3 cellular contexts compared by ENCODE assay signal in the genomic region with DNA sequence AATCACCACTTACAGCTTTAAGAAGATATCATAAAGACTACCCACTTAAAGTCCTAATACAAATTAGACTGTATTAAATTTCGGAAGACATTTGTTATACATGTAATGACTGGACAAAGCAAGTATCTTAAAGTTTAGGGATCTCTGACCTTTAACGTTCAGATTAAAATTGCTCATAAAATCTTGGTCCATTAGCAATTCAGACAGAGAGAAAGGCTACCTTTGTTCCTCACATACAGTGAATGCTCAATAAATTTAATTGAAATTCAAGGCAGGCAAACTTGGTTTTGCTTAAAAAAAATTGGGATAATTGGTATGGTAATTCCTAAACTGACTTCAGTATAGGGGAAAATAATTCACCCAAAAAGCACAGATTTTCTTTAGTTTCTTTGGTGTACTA.
"Had no signal": no experiment of that assay in that cellular context is flagged by ENCODE, and none has a peak within 500 bp of the region (broad histone marks: within the 10 kb centered on the region; RNA-seq: fewer than 3 reads in every experiment).

No MANE protein-coding gene starts in this region.

- H3K4me3 ChIP-seq: GM12878 had no signal

- ATAC-seq: GM12878 had no signal

- DNase-seq: GDM1, GF-D8 had no signal
